Comparison of ENCODE assay signal across 36 cellular contexts in genomic region chrX:130336531-130336930, GRCh38. TPM values are rescaled to one million over a fixed set of nuclear protein-coding genes. Genes with fewer than 3 reads are reported as not detected.
"Had no signal": no experiment of that assay in that cellular context is flagged by ENCODE, and none has a peak within 500 bp of the region (broad histone marks: within the 10 kb centered on the region; RNA-seq: fewer than 3 reads in every experiment).

No MANE protein-coding gene starts in this region.

- ATAC-seq: activated CD8-positive, alpha-beta memory T cell treated with anti-CD3 and anti-CD28 coated beads, Interleukin-2, amount 10 ng/mL, durations not matched to agents 7 days and 5 days; activated naive CD8-positive, alpha-beta T cell treated with anti-CD3 and anti-CD28 coated beads, Interleukin-2, amount 50 U/mL, for 24 hours; PC-3; Right ventricle myocardium inferior had no signal

- DNase-seq: activated B cell treated with CpG ODN at 0.5 μM for 24 hours; activated CD4-positive, alpha-beta memory T cell treated with anti-CD3 and anti-CD28 coated beads, Interleukin-2, amount 10 ng/mL, durations not matched to agents 7 days and 5 days; activated CD4-positive, alpha-beta T cell treated with anti-CD3 and anti-CD28 coated beads for 4 hours; activated CD4-positive, alpha-beta T cell treated with anti-CD3 and anti-CD28 coated beads, Interleukin-2, amount 50 U/mL, for 1 hour; activated CD4-positive, CD25-positive, alpha-beta regulatory T cell treated with anti-CD3 and anti-CD28 coated beads, Interleukin-2, amount 50 U/mL, for 72 hours; activated CD8-positive, alpha-beta memory T cell treated with anti-CD3 and anti-CD28 coated beads for 24 hours; activated CD8-positive, alpha-beta memory T cell treated with anti-CD3 and anti-CD28 coated beads, Interleukin-2, amount 10 ng/mL, durations not matched to agents 7 days and 5 days; activated CD8-positive, alpha-beta memory T cell treated with anti-CD3 and anti-CD28 coated beads, Interleukin-2, amount 50 U/mL, for 48 hours; activated effector memory CD4-positive, alpha-beta T cell treated with Interleukin-2 at 50 U/mL for 16 hours; activated naive CD4-positive, alpha-beta T cell treated with anti-CD3 and anti-CD28 coated beads, Interleukin-2, amount 10 ng/mL, durations not matched to agents 7 days and 5 days; activated naive CD8-positive, alpha-beta T cell treated with anti-CD3 and anti-CD28 coated beads, Interleukin-2, amount 50 U/mL, for 24 hours; activated T-cell treated with anti-CD3 and anti-CD28 coated beads, Interleukin-2, amount 50 U/mL, for 48 hours; anterior cingulate cortex; caudate nucleus; cerebellar nuclear complex; MM.1S; MV-4-11; NCI-H1092; NCI-H1436 treated with DMSO at 0.1 percent for 48 hours; NCI-H1694 treated with DMSO at 0.1 percent for 48 hours; NCI-H2029 treated with DMSO at 0.1 percent for 48 hours; NCI-H2171; NCI-H226; NCI-H446 treated with DMSO at 0.1 percent for 48 hours; NCI-H524; NCI-H69; NK-92 treated with Interleukin-12 subunit alpha and Interleukin-12 subunit beta, amount 100 ng/mL, for 24 hours; PC-3; SIG-M5; SW 1271; T-helper 1 cell; T-helper 2 cell; T-helper 9 cell had no signal

RNA-seq across cellular contexts. Expression of gene GPR119, which starts 48.9 kb away (rescaled TPM):
- total RNA-seq: activated B cell treated with CpG ODN at 0.5 μM for 24 hours; activated CD4-positive, alpha-beta memory T cell treated with anti-CD3 and anti-CD28 coated beads, Interleukin-2, amount 10 ng/mL, durations not matched to agents 7 days and 5 days; activated CD8-positive, alpha-beta memory T cell treated with anti-CD3 and anti-CD28 coated beads, Interleukin-2, amount 10 ng/mL, durations not matched to agents 7 days and 5 days; bronchial epithelial cell; LHCN-M2; PC-3; Right ventricle myocardium inferior had no signal
